Comparison of ENCODE assay signal across 9 cellular contexts in genomic region chr2:223612501-223612900, GRCh38. TPM values are rescaled to one million over a fixed set of nuclear protein-coding genes. Genes with fewer than 3 reads are reported as not detected.
DNase-seq lines count a peak whose midpoint lies in the region; FAIRE-seq and TF ChIP-seq lines count a peak whose summit lies in the region.
"Had no signal": no experiment of that assay in that cellular context is flagged by ENCODE, and none has a peak within 500 bp of the region (broad histone marks: within the 10 kb centered on the region; RNA-seq: fewer than 3 reads in every experiment).

No MANE protein-coding gene starts in this region.

- H3K36me3 ChIP-seq in bronchial epithelial cell (ENCODE audit: control insufficient read depth, insufficient read depth, low read length) (no peaks in the 10 kb centered on the region), iPS-20b (ENCODE audit: insufficient read depth, low read depth, low read length) (no peaks in the 10 kb centered on the region), skeletal muscle tissue (ENCODE audit: control insufficient read depth in 3 of 3, insufficient read depth in 3 of 3, low read length in 3 of 3) (no peaks in the 10 kb centered on the region), thyroid gland (no peaks in the 10 kb centered on the region)

- peaks cover 3% of the 10 kb centered on the region; the same call in 1 of the 2 replicates for H3K4me1 ChIP-seq in iPS-20b (ENCODE audit: insufficient read depth, low read length)
- H3K4me1 ChIP-seq in skeletal muscle tissue (ENCODE audit: control insufficient read depth in 3 of 3, insufficient read depth in 3 of 3, low read length in 3 of 3), result peaks cover 4 to 11% (median 4%) of the 10 kb centered on the region in 3 donors
- peaks cover 0 to 4% of the 10 kb centered on the region in 2 donors for H3K4me1 ChIP-seq in thyroid gland

- intact Hi-C loops in thyroid gland (cut with DNase I), result no loop called here

- H3K27ac ChIP-seq in iPS-20b (ENCODE audit: low read length), result no peak overlapping the region
- peak overlapping the region; percentile 23 for H3K27ac ChIP-seq in skeletal muscle tissue (ENCODE audit: low read depth, low read length)
- H3K27ac ChIP-seq in thyroid gland, result peak overlapping the region in 1 of 3 donors; percentile 3

- no peak for TF ChIP-seq POLR2A in thyroid gland (IDR thresholded peaks at IDR 0.05)

- H3K9me3 ChIP-seq in iPS-20b (ENCODE audit: insufficient read depth, low read depth, low read length) (no peaks in the 10 kb centered on the region), skeletal muscle tissue (ENCODE audit: control insufficient read depth in 3 of 3, low read length in 3 of 3) (no peaks in the 10 kb centered on the region), thyroid gland (no peaks in the 10 kb centered on the region)

- WGBS in thyroid gland, 2 donors, result 43 to 50% methylated on average over 5 of the region's 5 CpGs

- H3K27me3 ChIP-seq in bronchial epithelial cell (ENCODE audit: control insufficient read depth, insufficient read depth, low read length), result no peaks in the 10 kb centered on the region
- H3K27me3 ChIP-seq in iPS-20b (ENCODE audit: insufficient read depth, low read length), result peaks cover 65% of the 10 kb centered on the region
- no peaks in the 10 kb centered on the region for H3K27me3 ChIP-seq in skeletal muscle tissue (ENCODE audit: control insufficient read depth in 3 of 3, insufficient read depth in 3 of 3, low read length in 3 of 3)
- H3K27me3 ChIP-seq in thyroid gland, result no peaks in the 10 kb centered on the region

- no peak for FAIRE-seq in bronchial epithelial cell (lab: Jason Lieb, UNC)

- H3K9ac ChIP-seq in iPS-20b (ENCODE audit: low read depth, low read length) (no peak overlapping the region), skeletal muscle tissue (ENCODE audit: low read depth in 1 of 3, low read length in 3 of 3) (peak overlapping the region; percentile 10 to 63 (median 63))

- TF ChIP-seq CTCF in HFF-Myc (IDR thresholded peaks at IDR 0.05; ENCODE audit: low read depth, low read length, missing control alignments) (no peak), bronchial epithelial cell (IDR thresholded peaks at IDR 0.05; ENCODE audit: insufficient read depth, low read length, severe bottlenecking) (no peak), thyroid gland (IDR thresholded peaks at IDR 0.05) (no peak)

- H3K4me3 ChIP-seq in HFF-Myc (replicated peaks; ENCODE audit: low read depth, low read length), result peak overlapping the region; percentile 34
- peak overlapping the region; percentile 3 for H3K4me3 ChIP-seq in bronchial epithelial cell (ENCODE audit: low read depth, low read length)
- H3K4me3 ChIP-seq in iPS-20b (ENCODE audit: low read length), result peak overlapping the region; percentile 49
- H3K4me3 ChIP-seq in skeletal muscle tissue (ENCODE audit: low read length in 3 of 3), result peak overlapping the region; percentile 50 to 68 (median 63)
- H3K4me3 ChIP-seq in thyroid gland (replicated peaks in 1 of 3), result no peak overlapping the region

- no peak for DNase-seq in HFF-Myc (ENCODE audit: extremely low read depth, low read depth)
- DNase-seq in bronchial epithelial cell (ENCODE audit: low read depth), result no peak
- DNase-seq in amniotic stem cell (lab: John Stamatoyannopoulos, UW), result no peak
- no peak for DNase-seq in thyroid gland
- no peak for DNase-seq in HUDEP-2 (lab: John Stamatoyannopoulos, UW; ENCODE audit: unreplicated experiment in 76 of 76)
- no peak for DNase-seq in HuH-7 (ENCODE audit: low spot score)
- DNase-seq: activated naive CD8-positive, alpha-beta T cell treated with anti-CD3 and anti-CD28 coated beads for 36 hours had no signal

RNA-seq across cellular contexts. Expression of gene SCG2, which starts 10.3 kb away (rescaled TPM):
- total RNA-seq in bronchial epithelial cell (0.13 and 0.26 TPM in 2 replicates), skeletal muscle tissue (not detected), thyroid gland (10 to 100 TPM in 1 of 4 donors, 1 to 10 TPM in 1, under 1 TPM in 2; 0.78 to 11.1 (median 3.1) TPM)
- total RNA-seq: activated naive CD8-positive, alpha-beta T cell treated with anti-CD3 and anti-CD28 coated beads for 36 hours had no signal

Comparison
In these comparisons a context has a peak if more than half of its experiments do, and no peak if none do; other contexts are left out.
1. H3K4me3 ChIP-seq: peak in HFF-Myc (single experiment), bronchial epithelial cell (single experiment), iPS-20b (single experiment) and skeletal muscle tissue (3 of 3); none in thyroid gland (0 of 3).